ENCODE assay signal across 8 cellular contexts in the genomic region with DNA sequence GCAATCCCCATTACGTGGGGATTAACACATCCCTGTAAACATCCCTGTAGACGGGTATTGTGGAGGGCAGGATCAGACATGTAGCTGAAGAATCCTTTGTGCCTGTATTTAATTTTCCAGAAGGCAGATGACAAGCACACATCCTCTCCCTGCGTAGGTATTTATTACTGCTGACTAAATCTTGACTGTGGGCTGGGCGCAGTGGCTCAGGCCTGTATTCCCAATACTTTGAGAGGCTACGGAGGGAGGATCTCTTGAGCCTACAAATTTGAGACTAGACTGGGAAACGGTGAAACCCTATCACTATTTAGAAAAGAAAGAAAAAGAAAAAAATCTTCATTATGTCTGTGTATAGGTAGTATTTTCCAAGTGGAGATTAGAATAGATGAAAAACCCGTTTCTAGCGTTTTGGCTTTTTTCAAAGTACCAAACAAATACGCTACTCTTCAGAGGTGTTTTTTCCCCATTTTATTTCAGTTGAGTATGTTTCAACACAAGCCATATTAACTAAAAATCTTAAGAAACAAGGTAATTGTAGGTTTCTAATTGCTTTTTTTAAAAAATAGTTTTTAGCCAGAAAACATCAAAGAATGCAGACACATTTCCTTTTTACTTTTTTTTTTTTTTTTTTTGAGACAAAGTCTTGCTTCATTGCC. TPM values are rescaled to one million over a fixed set of nuclear protein-coding genes. Genes with fewer than 3 reads are reported as not detected.
DNase-seq lines count a peak whose midpoint lies in the region; ATAC-seq and TF ChIP-seq lines count a peak whose summit lies in the region.

No MANE protein-coding gene starts in this region.

- no peak overlapping the region for H3K9ac ChIP-seq in parathyroid adenoma

- H3K79me2 ChIP-seq in parathyroid adenoma: peaks cover 15% of the 10 kb centered on the region

- no peak overlapping the region for H3K4me2 ChIP-seq in parathyroid adenoma (ENCODE audit: low read length)

- no peaks in the 10 kb centered on the region for H3K27me3 ChIP-seq in parathyroid adenoma (ENCODE audit: control insufficient read depth, insufficient read depth, low read length)

- no peak for ATAC-seq in HG03460 (IDR thresholded peaks at IDR 0.05; ENCODE audit: unreplicated experiment)

- H3K36me3 ChIP-seq in parathyroid adenoma (ENCODE audit: control insufficient read depth, insufficient read depth, low read length): no peaks in the 10 kb centered on the region

- H3K4me3 ChIP-seq in GM12865 (ENCODE audit: low read depth, low read length): peak overlapping the region; percentile 88
- H3K4me3 ChIP-seq in parathyroid adenoma (ENCODE audit: low read depth, low read length): no peak overlapping the region

- TF ChIP-seq CTCF in GM12865 (IDR thresholded peaks at IDR 0.05; ENCODE audit: insufficient read depth, low read depth, low read length, missing control alignments) (no peak), parathyroid adenoma (IDR thresholded peaks at IDR 0.05) (no peak)

- H2AFZ ChIP-seq in parathyroid adenoma: peak overlapping the region; percentile 96

- DNase-seq in GM12865 (ENCODE audit: low read depth): peak; percentile 29
- DNase-seq in NCI-H2171 treated with DMSO at 0.1 percent for 48 hours (lab: John Stamatoyannopoulos, UW): peak; percentile 93
- DNase-seq in astrocyte of the hippocampus (ENCODE audit: low read depth, low spot score): peak; percentile 7
- DNase-seq in H4 (ENCODE audit: low spot score): no peak
- DNase-seq in stimulated activated CD4-positive, alpha-beta T cell treated with anti-CD3 and anti-CD28 coated beads, Interleukin-12 subunit alpha, Interleukin-12 subunit beta, amount 100 ng/mL, for 4 hours: no peak
- no peak for DNase-seq in AG08395 (ENCODE audit: low spot score)

- no peak overlapping the region for H3K27ac ChIP-seq in parathyroid adenoma

- H3K9me3 ChIP-seq in parathyroid adenoma (ENCODE audit: control insufficient read depth, low read length): no peaks in the 10 kb centered on the region

- H3K4me1 ChIP-seq in parathyroid adenoma: peaks cover 4% of the 10 kb centered on the region

RNA-seq across cellular contexts. Expression of a gene that starts 1.5 kb away (rescaled TPM):
- 3.4 and 4.8 TPM in 2 replicates for total RNA-seq in H4 (2014; rRNA removed; shearing (Covaris generic))

RNA-seq across cellular contexts. Expression of a gene that starts 5.6 kb away (rescaled TPM):
- total RNA-seq in H4 (2014; rRNA removed; shearing (Covaris generic)): 19.7 and 20.4 TPM in 2 replicates

Comparison
In these comparisons a context has a peak if more than half of its experiments do, and no peak if none do; other contexts are left out.
1. DNase-seq: peak in GM12865 (single experiment), NCI-H2171 treated with DMSO at 0.1 percent for 48 hours (single experiment) and astrocyte of the hippocampus (single experiment); none in H4 (single experiment), stimulated activated CD4-positive, alpha-beta T cell treated with anti-CD3 and anti-CD28 coated beads, Interleukin-12 subunit alpha, Interleukin-12 subunit beta, amount 100 ng/mL, for 4 hours (single experiment) and AG08395 (single experiment).